21 cellular contexts compared by ENCODE assay signal in genomic region chr10:10499839-10500238, GRCh38.
A peak's percentile ranks its signal among the peaks of the same experiment; 100 is the strongest.
DNase-seq lines count a peak whose midpoint lies in the region; ATAC-seq and TF ChIP-seq lines count a peak whose summit lies in the region.
"Had no signal": no experiment of that assay in that cellular context is flagged by ENCODE, and none has a peak within 500 bp of the region (broad histone marks: within the 10 kb centered on the region; RNA-seq: fewer than 3 reads in every experiment).

No MANE protein-coding gene starts in this region.

- CTCF ChIA-PET in activated CD4-positive, alpha-beta T cell treated with anti-CD3 and anti-CD28 coated beads for 36 hours (lab: Charles Lee): no interaction called here
- CTCF ChIA-PET in RWPE1 (lab: Yijun Ruan, JAX): no interaction called here
- CTCF ChIA-PET in activated CD4-positive, alpha-beta memory T cell treated with anti-CD3 and anti-CD28 coated beads, Interleukin-2, amount 10 ng/mL, durations not matched to agents 7 days and 5 days (lab: Charles Lee): no interaction called here

- POLR2A ChIA-PET in activated CD4-positive, alpha-beta T cell treated with anti-CD3 and anti-CD28 coated beads for 36 hours (lab: Charles Lee): no interaction called here
- POLR2A ChIA-PET in RWPE1 (lab: Yijun Ruan, JAX; ENCODE audit: low non-redundant PET): no interaction called here
- POLR2A ChIA-PET in activated CD4-positive, alpha-beta memory T cell treated with anti-CD3 and anti-CD28 coated beads, Interleukin-2, amount 10 ng/mL, durations not matched to agents 7 days and 5 days (lab: Charles Lee): no interaction called here

- peak; percentile 26 for ATAC-seq in activated CD4-positive, alpha-beta T cell treated with anti-CD3 and anti-CD28 coated beads for 36 hours
- ATAC-seq: activated CD4-positive, CD25-positive, alpha-beta regulatory T cell treated with anti-CD3 and anti-CD28 coated beads, Interleukin-2, amount 50 U/mL, for 24 hours; left ventricle myocardium superior; naive thymus-derived CD8-positive, alpha-beta T cell had no signal

- H3K4me3 Mint-ChIP-seq in activated CD4-positive, alpha-beta T cell treated with anti-CD3 and anti-CD28 coated beads for 36 hours: no peak overlapping the region
- H3K4me3 Mint-ChIP-seq in type B pancreatic cell: no peak overlapping the region
- no peak overlapping the region for H3K4me3 Mint-ChIP-seq in activated CD4-positive, alpha-beta memory T cell treated with anti-CD3 and anti-CD28 coated beads, Interleukin-2, amount 10 ng/mL, durations not matched to agents 7 days and 5 days
- H3K4me3 Mint-ChIP-seq: activated naive CD8-positive, alpha-beta T cell; central memory CD8-positive, alpha-beta T cell; naive thymus-derived CD8-positive, alpha-beta T cell; T-helper 1 cell treated with Interleukin-12 subunit alpha and Interleukin-12 subunit beta and Interleukin-4 antibody, amounts not matched to agents 30 μg/mL and 1 μg/mL, for 36 hours had no signal

- H3K36me3 Mint-ChIP-seq in activated CD4-positive, alpha-beta T cell treated with anti-CD3 and anti-CD28 coated beads for 36 hours (ENCODE audit: low read depth): no peaks in the 10 kb centered on the region
- H3K36me3 Mint-ChIP-seq in type B pancreatic cell: no peaks in the 10 kb centered on the region
- H3K36me3 Mint-ChIP-seq in activated CD4-positive, alpha-beta memory T cell treated with anti-CD3 and anti-CD28 coated beads, Interleukin-2, amount 10 ng/mL, durations not matched to agents 7 days and 5 days (ENCODE audit: low read depth): no peaks in the 10 kb centered on the region
- H3K36me3 Mint-ChIP-seq: activated naive CD8-positive, alpha-beta T cell; naive thymus-derived CD8-positive, alpha-beta T cell had no signal

- intact Hi-C loops in activated CD4-positive, alpha-beta T cell treated with anti-CD3 and anti-CD28 coated beads for 36 hours (cut with DNase I, micrococcal nuclease): no loop called here
- intact Hi-C loops in head of caudate nucleus (cut with DNase I): no loop called here

- H3K4me1 Mint-ChIP-seq in activated CD4-positive, alpha-beta T cell treated with anti-CD3 and anti-CD28 coated beads for 36 hours: peaks cover 4% of the 10 kb centered on the region
- H3K4me1 Mint-ChIP-seq in type B pancreatic cell (ENCODE audit: unreplicated experiment): no peaks in the 10 kb centered on the region
- H3K4me1 Mint-ChIP-seq in activated CD4-positive, alpha-beta memory T cell treated with anti-CD3 and anti-CD28 coated beads, Interleukin-2, amount 10 ng/mL, durations not matched to agents 7 days and 5 days: peaks cover 3% of the 10 kb centered on the region
- H3K4me1 Mint-ChIP-seq: central memory CD8-positive, alpha-beta T cell; naive thymus-derived CD8-positive, alpha-beta T cell had no signal

- no peak for DNase-seq in activated CD4-positive, alpha-beta T cell treated with anti-CD3 and anti-CD28 coated beads for 36 hours
- DNase-seq in activated CD4-positive, alpha-beta T cell treated with anti-CD3 and anti-CD28 coated beads, Interleukin-2, amount 50 U/mL, for 48 hours: no peak
- DNase-seq in RWPE1 (ENCODE audit: low spot score) (peak; percentile 36), fibroblast of mammary gland (ENCODE audit: low read depth) (peak; percentile 68), type B pancreatic cell (ENCODE audit: extremely low spot score, unreplicated experiment) (no peak), head of caudate nucleus (no peak), SKM-1 treated with dmso at 0.1 percent for 144 hours (lab: John Stamatoyannopoulos, UW; ENCODE audit: unreplicated experiment) (no peak)
- no peak for DNase-seq in activated CD4-positive, alpha-beta memory T cell treated with anti-CD3 and anti-CD28 coated beads, Interleukin-2, amount 10 ng/mL, durations not matched to agents 7 days and 5 days
- DNase-seq: 8988T; COR-L47; left ventricle myocardium superior; naive thymus-derived CD8-positive, alpha-beta T cell; NCI-H2029; NCI-H69; stimulated activated CD8-positive, alpha-beta memory T cell treated with anti-CD3 and anti-CD28 coated beads, Interleukin-4, amount 100 ng/mL, for 48 hours had no signal

- peaks cover 10% of the 10 kb centered on the region for H3K9me3 Mint-ChIP-seq in activated CD4-positive, alpha-beta T cell treated with anti-CD3 and anti-CD28 coated beads for 36 hours (ENCODE audit: low read depth)
- peaks cover 14% of the 10 kb centered on the region for H3K9me3 Mint-ChIP-seq in type B pancreatic cell
- H3K9me3 Mint-ChIP-seq in activated CD4-positive, alpha-beta memory T cell treated with anti-CD3 and anti-CD28 coated beads, Interleukin-2, amount 10 ng/mL, durations not matched to agents 7 days and 5 days: no peaks in the 10 kb centered on the region
- H3K9me3 Mint-ChIP-seq: T-helper 1 cell treated with Interleukin-12 subunit alpha and Interleukin-12 subunit beta and Interleukin-4 antibody, amounts not matched to agents 30 μg/mL and 1 μg/mL, for 36 hours had no signal

- H3K27ac Mint-ChIP-seq in activated CD4-positive, alpha-beta T cell treated with anti-CD3 and anti-CD28 coated beads for 36 hours: no peak overlapping the region
- H3K27ac Mint-ChIP-seq in type B pancreatic cell: peak overlapping the region; percentile 84
- no peak overlapping the region for H3K27ac Mint-ChIP-seq in activated CD4-positive, alpha-beta memory T cell treated with anti-CD3 and anti-CD28 coated beads, Interleukin-2, amount 10 ng/mL, durations not matched to agents 7 days and 5 days
- H3K27ac Mint-ChIP-seq: activated naive CD8-positive, alpha-beta T cell; naive thymus-derived CD8-positive, alpha-beta T cell; T-helper 1 cell treated with Interleukin-12 subunit alpha and Interleukin-12 subunit beta and Interleukin-4 antibody, amounts not matched to agents 30 μg/mL and 1 μg/mL, for 36 hours had no signal

- TF ChIP-seq CTCF in RWPE1 (conservative IDR thresholded peaks at IDR 0.05; ENCODE audit: low read depth) (no peak), fibroblast of mammary gland (conservative IDR thresholded peaks at IDR 0.05; ENCODE audit: control insufficient read depth, insufficient read depth, low read depth, low read length) (no peak), type B pancreatic cell (conservative IDR thresholded peaks at IDR 0.05) (no peak)

- peak overlapping the region; percentile 76 for H3K27ac ChIP-seq in RWPE1
- H3K27ac ChIP-seq: KMS-11 had no signal

- peaks cover 34% of the 10 kb centered on the region for H3K27me3 Mint-ChIP-seq in activated CD4-positive, alpha-beta T cell treated with anti-CD3 and anti-CD28 coated beads for 36 hours
- H3K27me3 Mint-ChIP-seq in type B pancreatic cell: peaks cover 4% of the 10 kb centered on the region
- peaks cover 1% of the 10 kb centered on the region for H3K27me3 Mint-ChIP-seq in activated CD4-positive, alpha-beta memory T cell treated with anti-CD3 and anti-CD28 coated beads, Interleukin-2, amount 10 ng/mL, durations not matched to agents 7 days and 5 days

- H3K4me3 ChIP-seq in fibroblast of mammary gland (ENCODE audit: control insufficient read depth, low read depth, low read length): no peak overlapping the region
- H3K4me3 ChIP-seq: HAP-1 had no signal

Comparison
In these comparisons a context has a peak if more than half of its experiments do, and no peak if none do; other contexts are left out.
1. DNase-seq: peak in RWPE1 (single experiment) and fibroblast of mammary gland (single experiment); none in activated CD4-positive, alpha-beta T cell treated with anti-CD3 and anti-CD28 coated beads for 36 hours (single experiment), activated CD4-positive, alpha-beta T cell treated with anti-CD3 and anti-CD28 coated beads, Interleukin-2, amount 50 U/mL, for 48 hours (0 of 2), type B pancreatic cell (single experiment), activated CD4-positive, alpha-beta memory T cell treated with anti-CD3 and anti-CD28 coated beads, Interleukin-2, amount 10 ng/mL, durations not matched to agents 7 days and 5 days (single experiment), head of caudate nucleus (0 of 42) and SKM-1 treated with dmso at 0.1 percent for 144 hours (single experiment).